In genomic region chr7:55224810-55225209, GRCh38 we compare ENCODE assay signal across 31 cellular contexts.
"Had no signal": no experiment of that assay in that cellular context is flagged by ENCODE, and none has a peak within 500 bp of the region (broad histone marks: within the 10 kb centered on the region; RNA-seq: fewer than 3 reads in every experiment).

No MANE protein-coding gene starts in this region.

- DNase-seq: naive thymus-derived CD8-positive, alpha-beta T cell; nephron progenitor cell; nucleus accumbens; ovary; posterior cingulate gyrus; psoas muscle; right cardiac atrium; right lobe of liver; sigmoid colon; small intestine; stimulated activated CD4-positive, alpha-beta T cell treated with anti-CD3 and anti-CD28 coated beads, Interleukin-15, amount 100 ng/mL, for 24 hours; stimulated activated CD4-positive, alpha-beta T cell treated with anti-CD3 and anti-CD28 coated beads, Interleukin-2, amount 100 ng/mL, for 24 hours; stimulated activated CD4-positive, alpha-beta T cell treated with anti-CD3 and anti-CD28 coated beads, Interleukin-2, amount 100 ng/mL, for 48 hours; stimulated activated CD4-positive, alpha-beta T cell treated with anti-CD3 and anti-CD28 coated beads, Interleukin-4, amount 100 ng/mL, for 24 hours; stimulated activated naive B cell treated with anti-CD40 and anti-IgM and Interleukin-4, amounts not matched to agents 10 μg/mL and 1 μg/mL and 100 μg/mL, for 72 hours; stimulated activated naive CD4-positive, alpha-beta T cell treated with Interleukin-2 at 50 U/mL for 16 hours; stomach; thyroid gland; trophoblast cell; upper lobe of left lung had no signal

- H3K4me1 ChIP-seq: parathyroid adenoma, psoas muscle, right lobe of liver, sigmoid colon, stomach, thyroid gland, tibial nerve, upper lobe of left lung, vagina had no signal

- H3K27ac Mint-ChIP-seq: naive thymus-derived CD8-positive, alpha-beta T cell; natural killer cell treated with Interleukin-12 subunit alpha and Interleukin-12 subunit beta and Interleukin-15 and Interleukin-18, amount 100 ng/mL, for 72 hours; nephron progenitor cell; progenitor cell of endocrine pancreas; stimulated activated effector memory CD8-positive, alpha-beta T cell treated with anti-CD3 and anti-CD28 coated beads, Interleukin-12 subunit alpha, Interleukin-12 subunit beta, amount 100 ng/mL, for 72 hours; stimulated activated naive B cell treated with anti-CD40 and anti-IgM and Interleukin-4, amounts not matched to agents 10 μg/mL and 1 μg/mL and 100 μg/mL, for 72 hours; stimulated activated naive CD8-positive, alpha-beta T cell treated with anti-CD3 and anti-CD28 coated beads, Interleukin-15, Interleukin-2, amounts not matched to agents 100 ng/mL and 50 ng/mL, for 24 hours had no signal

- FAIRE-seq: small intestine, urothelium cell line had no signal

- ATAC-seq: naive thymus-derived CD8-positive, alpha-beta T cell; psoas muscle; right cardiac atrium; right lobe of liver; stimulated activated effector memory CD8-positive, alpha-beta T cell treated with anti-CD3 and anti-CD28 coated beads, Interleukin-12 subunit alpha, Interleukin-12 subunit beta, amount 100 ng/mL, for 72 hours had no signal

- H3K79me2 ChIP-seq: parathyroid adenoma had no signal

- H3K36me3 ChIP-seq: neutrophil, ovary, right lobe of liver, sigmoid colon, stomach, thoracic aorta, thyroid gland, tibial nerve, upper lobe of left lung, vagina had no signal

- H3K4me1 Mint-ChIP-seq: nephron progenitor cell; stimulated activated effector memory CD8-positive, alpha-beta T cell treated with anti-CD3 and anti-CD28 coated beads, Interleukin-12 subunit alpha, Interleukin-12 subunit beta, amount 100 ng/mL, for 72 hours; stimulated activated naive B cell treated with anti-CD40 and anti-IgM and Interleukin-4, amounts not matched to agents 10 μg/mL and 1 μg/mL and 100 μg/mL, for 72 hours had no signal

- H3K27ac ChIP-seq: neutrophil, ovary, parathyroid adenoma, psoas muscle, right lobe of liver, sigmoid colon, stomach, thoracic aorta, thyroid gland, tibial nerve, upper lobe of left lung, vagina had no signal

- H3K4me3 ChIP-seq: ovary, psoas muscle, right lobe of liver, sigmoid colon, stomach, thoracic aorta, thyroid gland, tibial nerve, upper lobe of left lung, vagina had no signal

- H2AFZ ChIP-seq: parathyroid adenoma had no signal

- H3K27me3 ChIP-seq: neutrophil, ovary, right lobe of liver, sigmoid colon, stomach, thyroid gland, tibial nerve, upper lobe of left lung, vagina had no signal

- H3K36me3 Mint-ChIP-seq: stimulated activated effector memory CD8-positive, alpha-beta T cell treated with anti-CD3 and anti-CD28 coated beads, Interleukin-12 subunit alpha, Interleukin-12 subunit beta, amount 100 ng/mL, for 72 hours had no signal

- H3K9me3 ChIP-seq: neutrophil, ovary, psoas muscle, right lobe of liver, sigmoid colon, thoracic aorta, thyroid gland, vagina had no signal

- H3K9ac ChIP-seq: parathyroid adenoma had no signal

- H3K4me3 Mint-ChIP-seq: naive thymus-derived CD8-positive, alpha-beta T cell; natural killer cell treated with Interleukin-12 subunit alpha and Interleukin-12 subunit beta and Interleukin-15 and Interleukin-18, amount 100 ng/mL, for 72 hours; nephron progenitor cell; neural crest cell; stimulated activated effector memory CD8-positive, alpha-beta T cell treated with anti-CD3 and anti-CD28 coated beads, Interleukin-12 subunit alpha, Interleukin-12 subunit beta, amount 100 ng/mL, for 72 hours; stimulated activated naive B cell treated with anti-CD40 and anti-IgM and Interleukin-4, amounts not matched to agents 10 μg/mL and 1 μg/mL and 100 μg/mL, for 72 hours; stimulated activated naive CD8-positive, alpha-beta T cell treated with anti-CD3 and anti-CD28 coated beads, Interleukin-15, Interleukin-2, amounts not matched to agents 100 ng/mL and 50 ng/mL, for 24 hours had no signal
